In genomic region chr1:15802234-15802965, GRCh38 we compare ENCODE assay signal across 15 cellular contexts. TPM values are rescaled to one million over a fixed set of nuclear protein-coding genes. Genes with fewer than 3 reads are reported as not detected.
DNase-seq lines count a peak whose midpoint lies in the region; ATAC-seq, FAIRE-seq and TF ChIP-seq lines count a peak whose summit lies in the region.
"Had no signal": no experiment of that assay in that cellular context is flagged by ENCODE, and none has a peak within 500 bp of the region (broad histone marks: within the 10 kb centered on the region; RNA-seq: fewer than 3 reads in every experiment).

No MANE protein-coding gene starts in this region.

- H3K36me3 ChIP-seq in SK-N-SH (replicated peaks in 1 of 2; ENCODE audit: control insufficient read depth in 1 of 2, insufficient read depth in 2 of 2, low read length in 1 of 2), result no peaks in the 10 kb centered on the region
- H3K36me3 ChIP-seq: brain microvascular endothelial cell, sigmoid colon had no signal

- no peaks in the 10 kb centered on the region for H3K27me3 ChIP-seq in SK-N-SH (ENCODE audit: insufficient read depth)
- H3K27me3 ChIP-seq: brain microvascular endothelial cell, sigmoid colon had no signal

- H3K79me2 ChIP-seq in SK-N-SH (ENCODE audit: insufficient read depth), result no peaks in the 10 kb centered on the region; the same call in 1 of the 2 replicates

- H4K20me1 ChIP-seq in SK-N-SH (ENCODE audit: insufficient read depth), result no peaks in the 10 kb centered on the region

- FAIRE-seq in urothelium cell line (lab: Jason Lieb, UNC), result no peak
- FAIRE-seq: A204.1 had no signal

- no peaks in the 10 kb centered on the region for H3K9me3 ChIP-seq in SK-N-SH
- H3K9me3 ChIP-seq: sigmoid colon had no signal

- H3K9me2 ChIP-seq in SK-N-SH, result no peaks in the 10 kb centered on the region

- H3F3A ChIP-seq in SK-N-SH (replicated peaks; ENCODE audit: insufficient read depth), result peaks cover 49% of the 10 kb centered on the region

- WGBS in SK-N-SH (ENCODE audit: low lambda C conversion rate), result 85% methylated on average over 17 of the region's 17 CpGs

- 0 out of 2 replicates have a peak overlapping the region, but pooled peaks have one; percentile 82 for H3K4me2 ChIP-seq in SK-N-SH

- CTCF ChIA-PET in SK-N-SH (lab: Yijun Ruan, JAX), result interaction anchor here (0.6 to 7.3 kb wide), 10 partner anchors 9 to 254 kb away, joined by 3 to 58 read pairs (median 4); no protein-coding TSS in a partner anchor

- H3K4me1 ChIP-seq in SK-N-SH (ENCODE audit: control insufficient read depth in 1 of 2, insufficient read depth in 2 of 2, low read depth in 1 of 2, low read length in 1 of 2), result peaks cover 19 to 34% of the 10 kb centered on the region in 2 experiments; a peak in 3 of 4 replicates

- ATAC-seq in SK-N-SH treated with all-trans-retinoic acid at 6 μM for 48 hours (no peak), HG02571 (IDR thresholded peaks at IDR 0.05; ENCODE audit: unreplicated experiment) (no peak)

- DNase-seq in SK-N-SH (no peak), RPMI7951 (ENCODE audit: low read depth) (peak; percentile 80), coronary artery (ENCODE audit: low spot score) (no peak), urothelium cell line (ENCODE audit: low spot score) (peak; percentile 43), T-helper 9 cell (no peak)
- no peak for DNase-seq in stimulated activated CD4-positive, alpha-beta T cell treated with anti-CD3 and anti-CD28 coated beads, Interleukin-12 subunit alpha, Interleukin-12 subunit beta, amount 100 ng/mL, for 4 hours
- DNase-seq: activated CD4-positive, alpha-beta T cell treated with anti-CD3 and anti-CD28 coated beads, Interleukin-2, amount 50 U/mL, for 1 hour; brain microvascular endothelial cell; sigmoid colon; T-helper 1 cell had no signal

- no peak overlapping the region for H2AFZ ChIP-seq in SK-N-SH (ENCODE audit: low read depth)

- H3K9ac ChIP-seq in SK-N-SH, result no peak overlapping the region

- TF ChIP-seq RAD21 in SK-N-SH (IDR thresholded peaks at IDR 0.05; ENCODE audit: low read length), result no peak

- TF ChIP-seq CTCF in SK-N-SH (IDR thresholded peaks at IDR 0.05), result no peak
- TF ChIP-seq CTCF in coronary artery (IDR thresholded peaks at IDR 0.05), result no peak

- H3K27ac ChIP-seq in SK-N-SH (ENCODE audit: low read depth in 2 of 2, low read length in 1 of 2) (peak overlapping the region in 1 of 2 experiments; percentile 97; a peak in 2 of 4 replicates), coronary artery (peak overlapping the region; percentile 95 to 99)
- H3K27ac ChIP-seq: brain microvascular endothelial cell, sigmoid colon had no signal

- no peak overlapping the region for H3K4me3 ChIP-seq in SK-N-SH (ENCODE audit: low read depth in 2 of 2, low read length in 1 of 2)
- no peak overlapping the region for H3K4me3 ChIP-seq in coronary artery
- H3K4me3 ChIP-seq: lung, sigmoid colon had no signal

- POLR2A ChIA-PET in SK-N-SH (lab: Yijun Ruan, JAX), result no interaction called here

- TF ChIP-seq EP300 in SK-N-SH (IDR thresholded peaks at IDR 0.05; ENCODE audit: borderline replicate concordance in 1 of 2, low read depth in 1 of 2, low read length in 1 of 2), result no peak

TF ChIP-seq in SK-N-SH, 30 proteins besides CTCF, POLR2A, EP300 and RAD21:
- TF ChIP-seq NFIC (IDR thresholded peaks at IDR 0.05; ENCODE audit: borderline replicate concordance) (peak; percentile 48; the same call in 1 of the 2 replicates), SMC3 (IDR thresholded peaks at IDR 0.05; ENCODE audit: low read depth, low read length) (no peak)
- TF ChIP-seq, protein P1, sequence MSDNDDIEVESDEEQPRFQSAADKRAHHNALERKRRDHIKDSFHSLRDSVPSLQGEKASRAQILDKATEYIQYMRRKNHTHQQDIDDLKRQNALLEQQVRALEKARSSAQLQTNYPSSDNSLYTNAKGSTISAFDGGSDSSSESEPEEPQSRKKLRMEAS (IDR thresholded peaks at IDR 0.05; ENCODE audit: low read depth), result 0 out of 2 replicates have a peak, but pooled peaks have one; percentile 39

TF ChIP-seq in SK-N-SH treated with all-trans-retinoic acid at 6 μM for 48 hours, 23 proteins besides CTCF, POLR2A, EP300 and RAD21:
- TF ChIP-seq ZC3H10 (CRISPR knock-in tag; IDR thresholded peaks at IDR 0.05), result no peak
- TF ChIP-seq ZFP3 (CRISPR knock-in tag; IDR thresholded peaks at IDR 0.05), result no peak
- no peak for TF ChIP-seq PPARA (CRISPR knock-in tag; IDR thresholded peaks at IDR 0.05; ENCODE audit: borderline replicate concordance)
- TF ChIP-seq SNAI2 (CRISPR knock-in tag; IDR thresholded peaks at IDR 0.05), result no peak
- TF ChIP-seq ZNF8 (CRISPR knock-in tag; IDR thresholded peaks at IDR 0.05), result no peak
- TF ChIP-seq CREB5 (CRISPR knock-in tag; IDR thresholded peaks at IDR 0.05; ENCODE audit: low read depth), result no peak
- no peak for TF ChIP-seq POU6F1 (CRISPR knock-in tag; IDR thresholded peaks at IDR 0.05; ENCODE audit: borderline replicate concordance, low read depth)
- no peak for TF ChIP-seq TOX (CRISPR knock-in tag; IDR thresholded peaks at IDR 0.05; ENCODE audit: borderline replicate concordance)
- TF ChIP-seq OSR1 (CRISPR knock-in tag; IDR thresholded peaks at IDR 0.05), result no peak
- TF ChIP-seq ZNF70 (CRISPR knock-in tag; IDR thresholded peaks at IDR 0.05), result no peak
- no peak for TF ChIP-seq GLIS3 (CRISPR knock-in tag; IDR thresholded peaks at IDR 0.05)
- no peak for TF ChIP-seq TCF4 (CRISPR knock-in tag; IDR thresholded peaks at IDR 0.05; ENCODE audit: borderline replicate concordance)

RNA-seq across cellular contexts. Expression of gene UQCRHL, which starts 5.0 kb away (rescaled TPM):
- polyA plus RNA-seq in SK-N-SH (2012; rRNA removed), result 2.8 and 4.1 TPM in 2 replicates
- 4.1 and 9.7 TPM in 2 replicates for polyA plus RNA-seq in SK-N-SH (2012; cell fraction: cytosol; rRNA removed)
- polyA plus RNA-seq in SK-N-SH (2012; cell fraction: nucleus; rRNA removed), result 1.8 and 2.6 TPM in 2 replicates
- total RNA-seq in RPMI7951 (2014; rRNA removed; shearing (Covaris generic)), result 3.2 and 4.0 TPM in 2 replicates

RNA-seq across cellular contexts. Expression of gene FBLIM1, which starts 43.8 kb away (rescaled TPM):
- polyA plus RNA-seq in SK-N-SH (2012; rRNA removed), result 89.8 and 93.8 TPM in 2 replicates
- 46.9 and 61.8 TPM in 2 replicates for polyA plus RNA-seq in SK-N-SH (2012; cell fraction: cytosol; rRNA removed)
- 155 and 177 TPM in 2 replicates for polyA plus RNA-seq in SK-N-SH (2012; cell fraction: nucleus; rRNA removed)
- total RNA-seq in RPMI7951 (2014; rRNA removed; shearing (Covaris generic)), result 57.3 and 75.5 TPM in 2 replicates
- total RNA-seq: activated T-helper 1 cell treated with anti-CD3 and anti-CD28 coated beads, Interleukin-12 subunit alpha, Interleukin-12 subunit beta, Interleukin-2, Interleukin-4 antibody, amounts not matched to agents 30 ng/mL and 10 ng/mL and 1 ng/mL, durations not matched to agents 14 hours and 24 hours and 36 hours had no signal

RNA-seq across cellular contexts. Expression of gene SPEN, which starts 45.1 kb away (rescaled TPM):
- 3.2 and 6.1 TPM in 2 replicates for polyA plus RNA-seq in SK-N-SH (2012; rRNA removed)
- 2.9 and 4.3 TPM in 2 replicates for polyA plus RNA-seq in SK-N-SH (2012; cell fraction: cytosol; rRNA removed)
- 24.6 and 35.8 TPM in 2 replicates for polyA plus RNA-seq in SK-N-SH (2012; cell fraction: nucleus; rRNA removed)
- total RNA-seq in RPMI7951 (2014; rRNA removed; shearing (Covaris generic)), result 9.3 and 14.1 TPM in 2 replicates

Comparison
In these comparisons a context has a peak if more than half of its experiments do, and no peak if none do; other contexts are left out.
1. DNase-seq: peak in RPMI7951 (single experiment) and urothelium cell line (single experiment); none in SK-N-SH (single experiment), coronary artery (single experiment), T-helper 9 cell (single experiment) and stimulated activated CD4-positive, alpha-beta T cell treated with anti-CD3 and anti-CD28 coated beads, Interleukin-12 subunit alpha, Interleukin-12 subunit beta, amount 100 ng/mL, for 4 hours (single experiment).